Comparison of ENCODE assay signal across 1 cellular context in the genomic region with DNA sequence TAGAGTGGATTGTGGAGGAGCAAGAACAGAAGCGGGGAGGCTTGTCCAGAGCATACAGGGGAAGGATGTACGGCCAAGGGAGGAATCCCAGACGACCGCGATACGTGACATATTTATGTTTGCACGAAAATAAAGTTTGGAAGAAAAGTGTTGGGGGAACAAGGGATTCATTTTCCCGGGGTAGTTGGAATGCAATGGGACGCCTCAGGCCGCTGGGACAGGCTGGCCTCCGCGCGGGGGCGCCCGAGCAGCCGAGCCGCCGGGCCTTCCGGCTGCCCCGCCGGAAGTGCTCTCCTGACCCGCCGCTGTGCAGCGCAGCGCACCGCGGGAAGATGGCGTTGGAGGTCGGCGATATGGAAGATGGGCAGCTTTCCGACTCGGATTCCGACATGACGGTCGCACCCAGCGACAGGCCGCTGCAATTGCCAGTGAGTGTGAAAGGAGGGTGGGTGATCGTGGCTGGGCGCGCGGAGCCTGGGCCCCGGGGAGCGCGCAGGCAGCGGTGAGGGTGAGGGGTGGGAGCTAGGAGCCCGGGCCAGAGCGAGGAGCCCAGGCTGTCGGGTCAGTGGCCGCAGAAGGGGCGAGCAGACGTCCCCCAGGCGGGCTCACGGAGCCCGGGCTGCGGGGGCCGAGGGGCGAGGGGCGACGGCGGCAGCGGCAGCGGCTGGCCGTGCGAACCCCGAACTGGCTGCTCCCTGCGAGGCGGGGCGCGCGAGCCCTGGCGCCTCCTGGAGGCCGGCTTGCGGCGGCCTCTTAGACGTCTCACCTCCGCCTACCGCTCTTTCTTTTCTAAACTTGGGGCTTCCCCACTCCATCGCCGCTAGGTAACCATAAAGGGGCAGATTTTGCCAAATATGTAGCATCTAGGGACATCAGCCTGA.
TF ChIP-seq lines count a peak whose summit lies in the region.

A gene with protein sequence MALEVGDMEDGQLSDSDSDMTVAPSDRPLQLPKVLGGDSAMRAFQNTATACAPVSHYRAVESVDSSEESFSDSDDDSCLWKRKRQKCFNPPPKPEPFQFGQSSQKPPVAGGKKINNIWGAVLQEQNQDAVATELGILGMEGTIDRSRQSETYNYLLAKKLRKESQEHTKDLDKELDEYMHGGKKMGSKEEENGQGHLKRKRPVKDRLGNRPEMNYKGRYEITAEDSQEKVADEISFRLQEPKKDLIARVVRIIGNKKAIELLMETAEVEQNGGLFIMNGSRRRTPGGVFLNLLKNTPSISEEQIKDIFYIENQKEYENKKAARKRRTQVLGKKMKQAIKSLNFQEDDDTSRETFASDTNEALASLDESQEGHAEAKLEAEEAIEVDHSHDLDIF (plus strand): TSS at position 317 of the 881 bp plus-strand sequence. CDS start 16 bp downstream, at position 333.

TF ChIP-seq in HEK293, 187 proteins besides CTCF, POLR2A, EP300 and RAD21 (continued from another document and continues in another):
- TF ChIP-seq, protein P1, sequence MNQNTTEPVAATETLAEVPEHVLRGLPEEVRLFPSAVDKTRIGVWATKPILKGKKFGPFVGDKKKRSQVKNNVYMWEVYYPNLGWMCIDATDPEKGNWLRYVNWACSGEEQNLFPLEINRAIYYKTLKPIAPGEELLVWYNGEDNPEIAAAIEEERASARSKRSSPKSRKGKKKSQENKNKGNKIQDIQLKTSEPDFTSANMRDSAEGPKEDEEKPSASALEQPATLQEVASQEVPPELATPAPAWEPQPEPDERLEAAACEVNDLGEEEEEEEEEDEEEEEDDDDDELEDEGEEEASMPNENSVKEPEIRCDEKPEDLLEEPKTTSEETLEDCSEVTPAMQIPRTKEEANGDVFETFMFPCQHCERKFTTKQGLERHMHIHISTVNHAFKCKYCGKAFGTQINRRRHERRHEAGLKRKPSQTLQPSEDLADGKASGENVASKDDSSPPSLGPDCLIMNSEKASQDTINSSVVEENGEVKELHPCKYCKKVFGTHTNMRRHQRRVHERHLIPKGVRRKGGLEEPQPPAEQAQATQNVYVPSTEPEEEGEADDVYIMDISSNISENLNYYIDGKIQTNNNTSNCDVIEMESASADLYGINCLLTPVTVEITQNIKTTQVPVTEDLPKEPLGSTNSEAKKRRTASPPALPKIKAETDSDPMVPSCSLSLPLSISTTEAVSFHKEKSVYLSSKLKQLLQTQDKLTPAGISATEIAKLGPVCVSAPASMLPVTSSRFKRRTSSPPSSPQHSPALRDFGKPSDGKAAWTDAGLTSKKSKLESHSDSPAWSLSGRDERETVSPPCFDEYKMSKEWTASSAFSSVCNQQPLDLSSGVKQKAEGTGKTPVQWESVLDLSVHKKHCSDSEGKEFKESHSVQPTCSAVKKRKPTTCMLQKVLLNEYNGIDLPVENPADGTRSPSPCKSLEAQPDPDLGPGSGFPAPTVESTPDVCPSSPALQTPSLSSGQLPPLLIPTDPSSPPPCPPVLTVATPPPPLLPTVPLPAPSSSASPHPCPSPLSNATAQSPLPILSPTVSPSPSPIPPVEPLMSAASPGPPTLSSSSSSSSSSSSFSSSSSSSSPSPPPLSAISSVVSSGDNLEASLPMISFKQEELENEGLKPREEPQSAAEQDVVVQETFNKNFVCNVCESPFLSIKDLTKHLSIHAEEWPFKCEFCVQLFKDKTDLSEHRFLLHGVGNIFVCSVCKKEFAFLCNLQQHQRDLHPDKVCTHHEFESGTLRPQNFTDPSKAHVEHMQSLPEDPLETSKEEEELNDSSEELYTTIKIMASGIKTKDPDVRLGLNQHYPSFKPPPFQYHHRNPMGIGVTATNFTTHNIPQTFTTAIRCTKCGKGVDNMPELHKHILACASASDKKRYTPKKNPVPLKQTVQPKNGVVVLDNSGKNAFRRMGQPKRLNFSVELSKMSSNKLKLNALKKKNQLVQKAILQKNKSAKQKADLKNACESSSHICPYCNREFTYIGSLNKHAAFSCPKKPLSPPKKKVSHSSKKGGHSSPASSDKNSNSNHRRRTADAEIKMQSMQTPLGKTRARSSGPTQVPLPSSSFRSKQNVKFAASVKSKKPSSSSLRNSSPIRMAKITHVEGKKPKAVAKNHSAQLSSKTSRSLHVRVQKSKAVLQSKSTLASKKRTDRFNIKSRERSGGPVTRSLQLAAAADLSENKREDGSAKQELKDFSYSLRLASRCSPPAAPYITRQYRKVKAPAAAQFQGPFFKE (tag by site-specific recombination; IDR thresholded peaks at IDR 0.05; ENCODE audit: borderline replicate concordance): no peak
- TF ChIP-seq, protein P2, sequence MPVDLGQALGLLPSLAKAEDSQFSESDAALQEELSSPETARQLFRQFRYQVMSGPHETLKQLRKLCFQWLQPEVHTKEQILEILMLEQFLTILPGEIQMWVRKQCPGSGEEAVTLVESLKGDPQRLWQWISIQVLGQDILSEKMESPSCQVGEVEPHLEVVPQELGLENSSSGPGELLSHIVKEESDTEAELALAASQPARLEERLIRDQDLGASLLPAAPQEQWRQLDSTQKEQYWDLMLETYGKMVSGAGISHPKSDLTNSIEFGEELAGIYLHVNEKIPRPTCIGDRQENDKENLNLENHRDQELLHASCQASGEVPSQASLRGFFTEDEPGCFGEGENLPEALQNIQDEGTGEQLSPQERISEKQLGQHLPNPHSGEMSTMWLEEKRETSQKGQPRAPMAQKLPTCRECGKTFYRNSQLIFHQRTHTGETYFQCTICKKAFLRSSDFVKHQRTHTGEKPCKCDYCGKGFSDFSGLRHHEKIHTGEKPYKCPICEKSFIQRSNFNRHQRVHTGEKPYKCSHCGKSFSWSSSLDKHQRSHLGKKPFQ (tag by site-specific recombination; IDR thresholded peaks at IDR 0.05): no peak
- TF ChIP-seq ZBTB49 (tag by site-specific recombination; IDR thresholded peaks at IDR 0.05; ENCODE audit: low read depth) (no peak), ZNF621 (tag by site-specific recombination; IDR thresholded peaks at IDR 0.05) (no peak), ZNF645 (tag by site-specific recombination; IDR thresholded peaks at IDR 0.05) (no peak), KLF1 (tag by site-specific recombination; IDR thresholded peaks at IDR 0.05) (no peak), ZNF114 (tag by site-specific recombination; IDR thresholded peaks at IDR 0.05) (no peak), YY1 (tag by site-specific recombination; IDR thresholded peaks at IDR 0.05) (peak; percentile 96), ZNF324 (tag by site-specific recombination; IDR thresholded peaks at IDR 0.05) (no peak), PRDM1 (tag by site-specific recombination; IDR thresholded peaks at IDR 0.05) (no peak), ZNF600 (tag by site-specific recombination; IDR thresholded peaks at IDR 0.05) (peak; percentile 97), ZNF513 (tag by site-specific recombination; IDR thresholded peaks at IDR 0.05) (no peak), ZNF544 (tag by site-specific recombination; IDR thresholded peaks at IDR 0.05) (no peak), ZBTB48 (tag by site-specific recombination; IDR thresholded peaks at IDR 0.05) (no peak; the same call in 1 of the 2 replicates), ZNF670 (tag by site-specific recombination; IDR thresholded peaks at IDR 0.05; ENCODE audit: low read depth) (no peak), GLI4 (tag by site-specific recombination; IDR thresholded peaks at IDR 0.05) (no peak), ZNF223 (tag by site-specific recombination; IDR thresholded peaks at IDR 0.05) (no peak), ZSCAN5A (tag by site-specific recombination; IDR thresholded peaks at IDR 0.05) (no peak), ZNF585B (tag by site-specific recombination; IDR thresholded peaks at IDR 0.05) (0 out of 2 replicates have a peak, but pooled peaks have one; percentile 10), ZNF10 (tag by site-specific recombination; IDR thresholded peaks at IDR 0.05) (no peak), MYNN (tag by site-specific recombination; IDR thresholded peaks at IDR 0.05; ENCODE audit: borderline replicate concordance) (no peak), ZNF785 (tag by site-specific recombination; IDR thresholded peaks at IDR 0.05) (no peak), FEZF1 (tag by site-specific recombination; IDR thresholded peaks at IDR 0.05) (no peak), WT1 (tag by site-specific recombination; IDR thresholded peaks at IDR 0.05) (no peak), SP7 (tag by site-specific recombination; IDR thresholded peaks at IDR 0.05) (peak; percentile 78), GFI1B (tag by site-specific recombination; IDR thresholded peaks at IDR 0.05) (no peak), ZNF416 (tag by site-specific recombination; IDR thresholded peaks at IDR 0.05) (no peak), ZNF792 (tag by site-specific recombination; IDR thresholded peaks at IDR 0.05) (no peak), ZBTB21 (tag by site-specific recombination; IDR thresholded peaks at IDR 0.05) (no peak)
- TF ChIP-seq, protein P3, sequence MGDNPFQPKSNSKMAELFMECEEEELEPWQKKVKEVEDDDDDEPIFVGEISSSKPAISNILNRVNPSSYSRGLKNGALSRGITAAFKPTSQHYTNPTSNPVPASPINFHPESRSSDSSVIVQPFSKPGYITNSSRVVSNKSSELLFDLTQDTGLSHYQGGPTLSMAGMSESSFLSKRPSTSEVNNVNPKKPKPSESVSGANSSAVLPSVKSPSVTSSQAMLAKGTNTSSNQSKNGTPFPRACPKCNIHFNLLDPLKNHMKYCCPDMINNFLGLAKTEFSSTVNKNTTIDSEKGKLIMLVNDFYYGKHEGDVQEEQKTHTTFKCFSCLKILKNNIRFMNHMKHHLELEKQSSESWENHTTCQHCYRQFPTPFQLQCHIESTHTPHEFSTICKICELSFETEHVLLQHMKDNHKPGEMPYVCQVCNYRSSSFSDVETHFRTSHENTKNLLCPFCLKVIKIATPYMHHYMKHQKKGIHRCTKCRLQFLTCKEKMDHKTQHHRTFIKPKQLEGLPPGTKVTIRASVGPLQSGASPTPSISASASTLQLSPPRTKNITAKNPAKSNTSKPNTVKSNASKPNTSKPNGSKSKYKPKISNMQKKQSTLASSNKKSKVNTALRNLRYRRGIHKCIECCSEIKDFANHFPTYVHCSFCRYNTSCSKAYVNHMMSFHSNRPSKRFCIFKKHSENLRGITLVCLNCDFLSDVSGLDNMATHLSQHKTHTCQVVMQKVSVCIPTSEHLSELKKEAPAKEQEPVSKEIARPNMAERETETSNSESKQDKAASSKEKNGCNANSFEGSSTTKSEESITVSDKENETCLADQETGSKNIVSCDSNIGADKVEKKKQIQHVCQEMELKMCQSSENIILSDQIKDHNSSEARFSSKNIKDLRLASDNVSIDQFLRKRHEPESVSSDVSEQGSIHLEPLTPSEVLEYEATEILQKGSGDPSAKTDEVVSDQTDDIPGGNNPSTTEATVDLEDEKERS (tag by site-specific recombination; IDR thresholded peaks at IDR 0.05): no peak
- TF ChIP-seq, protein P4, sequence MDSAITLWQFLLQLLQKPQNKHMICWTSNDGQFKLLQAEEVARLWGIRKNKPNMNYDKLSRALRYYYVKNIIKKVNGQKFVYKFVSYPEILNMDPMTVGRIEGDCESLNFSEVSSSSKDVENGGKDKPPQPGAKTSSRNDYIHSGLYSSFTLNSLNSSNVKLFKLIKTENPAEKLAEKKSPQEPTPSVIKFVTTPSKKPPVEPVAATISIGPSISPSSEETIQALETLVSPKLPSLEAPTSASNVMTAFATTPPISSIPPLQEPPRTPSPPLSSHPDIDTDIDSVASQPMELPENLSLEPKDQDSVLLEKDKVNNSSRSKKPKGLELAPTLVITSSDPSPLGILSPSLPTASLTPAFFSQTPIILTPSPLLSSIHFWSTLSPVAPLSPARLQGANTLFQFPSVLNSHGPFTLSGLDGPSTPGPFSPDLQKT (IDR thresholded peaks at IDR 0.05; ENCODE audit: borderline replicate concordance, low read depth, low read length): no peak; the same call in 1 of the 2 replicates
